26 cellular contexts compared by ENCODE assay signal in the genomic region with DNA sequence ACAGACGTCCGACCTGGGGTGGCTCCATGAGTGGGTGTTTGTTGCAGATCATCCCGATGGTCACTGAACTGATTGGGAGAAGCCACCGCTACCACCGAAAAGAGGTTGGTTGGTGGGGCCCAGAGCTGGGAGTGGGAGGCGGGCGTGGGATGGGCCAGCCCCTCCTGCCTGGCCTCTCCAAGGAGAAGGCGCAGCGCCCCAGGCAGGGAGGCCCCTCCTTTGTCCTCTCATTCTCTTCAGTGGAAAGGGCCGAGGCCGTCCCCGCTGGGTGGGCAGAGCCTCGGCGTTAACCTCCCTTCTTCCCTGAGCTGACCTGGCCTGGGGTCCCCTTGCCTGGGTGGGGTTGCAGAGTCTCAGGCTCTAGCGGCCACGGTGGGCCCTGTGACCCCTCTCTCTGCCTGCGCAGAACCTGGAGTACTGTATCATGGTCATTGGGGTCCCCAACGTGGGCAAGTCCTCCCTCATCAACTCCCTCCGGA. TPM values are rescaled to one million over a fixed set of nuclear protein-coding genes. Genes with fewer than 3 reads are reported as not detected.
"Had no signal": no experiment of that assay in that cellular context is flagged by ENCODE, and none has a peak within 500 bp of the region (broad histone marks: within the 10 kb centered on the region; RNA-seq: fewer than 3 reads in every experiment).

No MANE protein-coding gene starts in this region.

- H3K36me3 ChIP-seq: ovary had no signal

- H3K4me3 ChIP-seq: body of pancreas, cardiac muscle cell, heart right ventricle, ovary, psoas muscle, right atrium auricular region, skin epidermis, suprapubic skin, transverse colon had no signal

- ATAC-seq: activated CD8-positive, alpha-beta T cell treated with anti-CD3 and anti-CD28 coated beads for 36 hours; body of pancreas; heart right ventricle; left lobe of liver; natural killer cell treated with Interleukin-12 subunit alpha and Interleukin-12 subunit beta and Interleukin-15 and Interleukin-18, amount 100 ng/mL, for 72 hours; psoas muscle; stimulated activated effector memory CD8-positive, alpha-beta T cell treated with anti-CD3 and anti-CD28 coated beads, Interleukin-12 subunit alpha, Interleukin-12 subunit beta, amount 100 ng/mL, for 72 hours; stimulated activated naive CD8-positive, alpha-beta T cell treated with anti-CD3 and anti-CD28 coated beads, Interleukin-15, amount 100 ng/mL, for 72 hours had no signal

- H3K9me3 Mint-ChIP-seq: activated CD4-positive, alpha-beta T cell treated with anti-CD3 and anti-CD28 coated beads, Interleukin-2, amount 10 ng/mL, durations not matched to agents 7 days and 5 days; activated CD8-positive, alpha-beta T cell treated with anti-CD3 and anti-CD28 coated beads for 36 hours; activated naive CD4-positive, alpha-beta T cell treated with anti-CD3 and anti-CD28 coated beads, Interleukin-2, amount 50 U/mL, for 24 hours; dendritic cell treated with granulocyte-macrophage colony-stimulating factor and Interleukin-4, amounts not matched to agents 40 ng/mL and 50 ng/mL, for 4 days; natural killer cell treated with Interleukin-12 subunit alpha and Interleukin-12 subunit beta and Interleukin-15 and Interleukin-18, amount 100 ng/mL, for 72 hours; stimulated activated effector memory CD8-positive, alpha-beta T cell treated with anti-CD3 and anti-CD28 coated beads, Interleukin-12 subunit alpha, Interleukin-12 subunit beta, amount 100 ng/mL, for 72 hours; stimulated activated naive CD8-positive, alpha-beta T cell treated with anti-CD3 and anti-CD28 coated beads, Interleukin-15, amount 100 ng/mL, for 72 hours had no signal

- H3K27ac Mint-ChIP-seq: activated CD4-positive, alpha-beta T cell treated with anti-CD3 and anti-CD28 coated beads, Interleukin-2, amount 10 ng/mL, durations not matched to agents 7 days and 5 days; activated CD8-positive, alpha-beta T cell treated with anti-CD3 and anti-CD28 coated beads for 36 hours; activated naive CD4-positive, alpha-beta T cell treated with anti-CD3 and anti-CD28 coated beads, Interleukin-2, amount 50 U/mL, for 24 hours; dendritic cell treated with granulocyte-macrophage colony-stimulating factor and Interleukin-4, amounts not matched to agents 40 ng/mL and 50 ng/mL, for 4 days; natural killer cell treated with Interleukin-12 subunit alpha and Interleukin-12 subunit beta and Interleukin-15 and Interleukin-18, amount 100 ng/mL, for 72 hours had no signal

- H3K27me3 Mint-ChIP-seq: activated CD4-positive, alpha-beta T cell treated with anti-CD3 and anti-CD28 coated beads, Interleukin-2, amount 10 ng/mL, durations not matched to agents 7 days and 5 days; activated CD8-positive, alpha-beta T cell treated with anti-CD3 and anti-CD28 coated beads for 36 hours; activated naive CD4-positive, alpha-beta T cell treated with anti-CD3 and anti-CD28 coated beads, Interleukin-2, amount 50 U/mL, for 24 hours; dendritic cell treated with granulocyte-macrophage colony-stimulating factor and Interleukin-4, amounts not matched to agents 40 ng/mL and 50 ng/mL, for 4 days; natural killer cell treated with Interleukin-12 subunit alpha and Interleukin-12 subunit beta and Interleukin-15 and Interleukin-18, amount 100 ng/mL, for 72 hours; stimulated activated naive CD8-positive, alpha-beta T cell treated with anti-CD3 and anti-CD28 coated beads, Interleukin-15, amount 100 ng/mL, for 72 hours had no signal

- DNase-seq: activated CD4-positive, alpha-beta T cell treated with anti-CD3 and anti-CD28 coated beads, Interleukin-2, amount 10 ng/mL, durations not matched to agents 7 days and 5 days; activated CD4-positive, CD25-positive, alpha-beta regulatory T cell treated with anti-CD3 and anti-CD28 coated beads, Interleukin-2, amount 50 U/mL, for 72 hours; activated CD8-positive, alpha-beta T cell treated with anti-CD3 and anti-CD28 coated beads for 36 hours; activated gamma-delta T cell treated with Interleukin-2 at 50 U/mL for 16 hours; activated T-cell treated with anti-CD3 and anti-CD28 coated beads, Interleukin-2, amount 50 U/mL, for 1 hour; anterior cingulate cortex; body of pancreas; effector CD4-positive, alpha-beta T cell; heart right ventricle; mammary epithelial cell; T-helper 1 cell; transverse colon; WERI-Rb-1 had no signal

- H3K27ac ChIP-seq: body of pancreas, cardiac muscle cell, heart right ventricle, neutrophil, ovary, psoas muscle, right atrium auricular region, skin epidermis, suprapubic skin, transverse colon, WERI-Rb-1 had no signal

- H3K4me3 Mint-ChIP-seq: activated CD4-positive, alpha-beta T cell treated with anti-CD3 and anti-CD28 coated beads, Interleukin-2, amount 10 ng/mL, durations not matched to agents 7 days and 5 days; activated CD8-positive, alpha-beta T cell treated with anti-CD3 and anti-CD28 coated beads for 36 hours; activated naive CD4-positive, alpha-beta T cell treated with anti-CD3 and anti-CD28 coated beads, Interleukin-2, amount 50 U/mL, for 24 hours; dendritic cell treated with granulocyte-macrophage colony-stimulating factor and Interleukin-4, amounts not matched to agents 40 ng/mL and 50 ng/mL, for 4 days; natural killer cell treated with Interleukin-12 subunit alpha and Interleukin-12 subunit beta and Interleukin-15 and Interleukin-18, amount 100 ng/mL, for 72 hours; stimulated activated effector memory CD8-positive, alpha-beta T cell treated with anti-CD3 and anti-CD28 coated beads, Interleukin-12 subunit alpha, Interleukin-12 subunit beta, amount 100 ng/mL, for 72 hours; stimulated activated naive CD8-positive, alpha-beta T cell treated with anti-CD3 and anti-CD28 coated beads, Interleukin-15, amount 100 ng/mL, for 72 hours had no signal

- H3K27me3 ChIP-seq: body of pancreas, cardiac muscle cell, heart right ventricle, neutrophil, ovary, right atrium auricular region, suprapubic skin, transverse colon had no signal

- H3K9me3 ChIP-seq: body of pancreas, heart right ventricle, neutrophil, ovary, psoas muscle, right atrium auricular region, suprapubic skin, transverse colon had no signal

RNA-seq across cellular contexts. Expression of a gene that starts 25.3 kb away (rescaled TPM):
- total RNA-seq: activated CD4-positive, alpha-beta T cell treated with anti-CD3 and anti-CD28 coated beads, Interleukin-2, amount 10 ng/mL, durations not matched to agents 7 days and 5 days; activated CD8-positive, alpha-beta T cell treated with anti-CD3 and anti-CD28 coated beads for 36 hours; body of pancreas; natural killer cell treated with Interleukin-12 subunit alpha and Interleukin-12 subunit beta and Interleukin-15 and Interleukin-18, amount 100 ng/mL, for 72 hours; psoas muscle; right atrium auricular region; transverse colon had no signal
